Comparison of ENCODE assay signal across 1 cellular context in genomic region chr4:128802680-128803628, GRCh38.
TF ChIP-seq lines count a peak whose summit lies in the region.

No MANE protein-coding gene starts in this region.

TF ChIP-seq in HepG2, 621 proteins besides CTCF, POLR2A, EP300 and RAD21:
- TF ChIP-seq TAF1 (CRISPR knock-in tag; IDR thresholded peaks at IDR 0.05) = no peak
- TF ChIP-seq, protein P1, sequence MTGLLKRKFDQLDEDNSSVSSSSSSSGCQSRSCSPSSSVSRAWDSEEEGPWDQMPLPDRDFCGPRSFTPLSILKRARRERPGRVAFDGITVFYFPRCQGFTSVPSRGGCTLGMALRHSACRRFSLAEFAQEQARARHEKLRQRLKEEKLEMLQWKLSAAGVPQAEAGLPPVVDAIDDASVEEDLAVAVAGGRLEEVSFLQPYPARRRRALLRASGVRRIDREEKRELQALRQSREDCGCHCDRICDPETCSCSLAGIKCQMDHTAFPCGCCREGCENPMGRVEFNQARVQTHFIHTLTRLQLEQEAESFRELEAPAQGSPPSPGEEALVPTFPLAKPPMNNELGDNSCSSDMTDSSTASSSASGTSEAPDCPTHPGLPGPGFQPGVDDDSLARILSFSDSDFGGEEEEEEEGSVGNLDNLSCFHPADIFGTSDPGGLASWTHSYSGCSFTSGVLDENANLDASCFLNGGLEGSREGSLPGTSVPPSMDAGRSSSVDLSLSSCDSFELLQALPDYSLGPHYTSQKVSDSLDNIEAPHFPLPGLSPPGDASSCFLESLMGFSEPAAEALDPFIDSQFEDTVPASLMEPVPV (CRISPR knock-in tag; IDR thresholded peaks at IDR 0.05) = no peak
- TF ChIP-seq CEBPG (CRISPR knock-in tag; IDR thresholded peaks at IDR 0.05) = no peak
- no peak for TF ChIP-seq HOXD1 (CRISPR knock-in tag; IDR thresholded peaks at IDR 0.05)
- no peak for TF ChIP-seq ZBTB8A (CRISPR knock-in tag; IDR thresholded peaks at IDR 0.05; ENCODE audit: borderline replicate concordance, low read depth)
- no peak for TF ChIP-seq SNRNP70 (IDR thresholded peaks at IDR 0.05; ENCODE audit: low read depth, low read length)
- no peak for TF ChIP-seq ZNF142 (CRISPR knock-in tag; IDR thresholded peaks at IDR 0.05)
- no peak for TF ChIP-seq ARNTL (CRISPR knock-in tag; IDR thresholded peaks at IDR 0.05)
- TF ChIP-seq SAFB2 (CRISPR knock-in tag; IDR thresholded peaks at IDR 0.05; ENCODE audit: borderline replicate concordance, low read depth) = no peak
- TF ChIP-seq ZNF432 (CRISPR knock-in tag; IDR thresholded peaks at IDR 0.05; ENCODE audit: borderline replicate concordance) = no peak
- no peak for TF ChIP-seq CREB1 (IDR thresholded peaks at IDR 0.05)
- TF ChIP-seq CREB1 (CRISPR knock-in tag; IDR thresholded peaks at IDR 0.05) = no peak
- TF ChIP-seq ZNF790 (CRISPR knock-in tag; IDR thresholded peaks at IDR 0.05; ENCODE audit: borderline replicate concordance) = no peak
- no peak for TF ChIP-seq ADNP (CRISPR knock-in tag; IDR thresholded peaks at IDR 0.05)
- no peak for TF ChIP-seq ZSCAN12 (CRISPR knock-in tag; IDR thresholded peaks at IDR 0.05)
- TF ChIP-seq, protein P2, sequence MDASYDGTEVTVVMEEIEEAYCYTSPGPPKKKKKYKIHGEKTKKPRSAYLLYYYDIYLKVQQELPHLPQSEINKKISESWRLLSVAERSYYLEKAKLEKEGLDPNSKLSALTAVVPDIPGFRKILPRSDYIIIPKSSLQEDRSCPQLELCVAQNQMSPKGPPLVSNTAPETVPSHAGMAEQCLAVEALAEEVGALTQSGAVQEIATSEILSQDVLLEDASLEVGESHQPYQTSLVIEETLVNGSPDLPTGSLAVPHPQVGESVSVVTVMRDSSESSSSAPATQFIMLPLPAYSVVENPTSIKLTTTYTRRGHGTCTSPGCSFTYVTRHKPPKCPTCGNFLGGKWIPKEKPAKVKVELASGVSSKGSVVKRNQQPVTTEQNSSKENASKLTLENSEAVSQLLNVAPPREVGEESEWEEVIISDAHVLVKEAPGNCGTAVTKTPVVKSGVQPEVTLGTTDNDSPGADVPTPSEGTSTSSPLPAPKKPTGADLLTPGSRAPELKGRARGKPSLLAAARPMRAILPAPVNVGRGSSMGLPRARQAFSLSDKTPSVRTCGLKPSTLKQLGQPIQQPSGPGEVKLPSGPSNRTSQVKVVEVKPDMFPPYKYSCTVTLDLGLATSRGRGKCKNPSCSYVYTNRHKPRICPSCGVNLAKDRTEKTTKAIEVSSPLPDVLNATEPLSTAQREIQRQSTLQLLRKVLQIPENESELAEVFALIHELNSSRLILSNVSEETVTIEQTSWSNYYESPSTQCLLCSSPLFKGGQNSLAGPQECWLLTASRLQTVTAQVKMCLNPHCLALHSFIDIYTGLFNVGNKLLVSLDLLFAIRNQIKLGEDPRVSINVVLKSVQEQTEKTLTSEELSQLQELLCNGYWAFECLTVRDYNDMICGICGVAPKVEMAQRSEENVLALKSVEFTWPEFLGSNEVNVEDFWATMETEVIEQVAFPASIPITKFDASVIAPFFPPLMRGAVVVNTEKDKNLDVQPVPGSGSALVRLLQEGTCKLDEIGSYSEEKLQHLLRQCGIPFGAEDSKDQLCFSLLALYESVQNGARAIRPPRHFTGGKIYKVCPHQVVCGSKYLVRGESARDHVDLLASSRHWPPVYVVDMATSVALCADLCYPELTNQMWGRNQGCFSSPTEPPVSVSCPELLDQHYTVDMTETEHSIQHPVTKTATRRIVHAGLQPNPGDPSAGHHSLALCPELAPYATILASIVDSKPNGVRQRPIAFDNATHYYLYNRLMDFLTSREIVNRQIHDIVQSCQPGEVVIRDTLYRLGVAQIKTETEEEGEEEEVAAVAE (CRISPR knock-in tag; IDR thresholded peaks at IDR 0.05; ENCODE audit: borderline replicate concordance) = no peak
- TF ChIP-seq RELA (CRISPR knock-in tag; IDR thresholded peaks at IDR 0.05) = no peak
- no peak for TF ChIP-seq NPAS2 (CRISPR knock-in tag; IDR thresholded peaks at IDR 0.05; ENCODE audit: borderline replicate concordance)
- no peak for TF ChIP-seq MED1 (CRISPR knock-in tag; IDR thresholded peaks at IDR 0.05)
